27 cellular contexts compared by ENCODE assay signal in genomic region chr20:20472690-20473274, GRCh38.
"Had no signal": no experiment of that assay in that cellular context is flagged by ENCODE, and none has a peak within 500 bp of the region (broad histone marks: within the 10 kb centered on the region; RNA-seq: fewer than 3 reads in every experiment).

No MANE protein-coding gene starts in this region.

- DNase-seq: activated CD4-positive, alpha-beta memory T cell treated with anti-CD3 and anti-CD28 coated beads, Interleukin-2, amount 10 ng/mL, durations not matched to agents 7 days and 5 days; activated CD4-positive, alpha-beta T cell treated with anti-CD3 and anti-CD28 coated beads for 36 hours; activated CD4-positive, alpha-beta T cell treated with anti-CD3 and anti-CD28 coated beads, Interleukin-2, amount 10 ng/mL, durations not matched to agents 24 days and 14 days; activated CD4-positive, alpha-beta T cell treated with anti-CD3 and anti-CD28 coated beads, Interleukin-2, amount 50 U/mL, for 4 hours; activated CD4-positive, CD25-positive, alpha-beta regulatory T cell; activated CD4-positive, CD25-positive, alpha-beta regulatory T cell treated with anti-CD3 and anti-CD28 coated beads, Interleukin-2, amount 50 U/mL, for 72 hours; activated effector memory CD4-positive, alpha-beta T cell treated with anti-CD3 and anti-CD28 coated beads, Interleukin-2, amount 50 U/mL, for 16 hours; activated naive CD4-positive, alpha-beta T cell treated with anti-CD3 and anti-CD28 coated beads for 36 hours; activated naive CD8-positive, alpha-beta T cell treated with anti-CD3 and anti-CD28 coated beads, Interleukin-2, amount 10 ng/mL, durations not matched to agents 7 days and 5 days; activated T-cell treated with anti-CD3 and anti-CD28 coated beads, Interleukin-2, amount 50 U/mL, for 4 hours; amniotic stem cell; brain microvascular endothelial cell; caudate nucleus; cortex of kidney; dermis blood vessel endothelial cell; effector CD4-positive, alpha-beta T cell; effector memory CD8-positive, alpha-beta T cell; erythroblast; foreskin keratinocyte; gastrocnemius medialis; hippocampal formation; T-helper 2 cell had no signal

- H3K9me3 Mint-ChIP-seq: activated CD4-positive, alpha-beta memory T cell treated with anti-CD3 and anti-CD28 coated beads, Interleukin-2, amount 10 ng/mL, durations not matched to agents 7 days and 5 days; activated naive CD4-positive, alpha-beta T cell treated with anti-CD3 and anti-CD28 coated beads for 36 hours; activated naive CD4-positive, alpha-beta T cell treated with anti-CD3 and anti-CD28 coated beads, Interleukin-2, amount 50 U/mL, for 24 hours; activated naive CD8-positive, alpha-beta T cell treated with anti-CD3 and anti-CD28 coated beads, Interleukin-2, amount 10 ng/mL, durations not matched to agents 7 days and 5 days; activated T-cell treated with anti-CD3 and anti-CD28 coated beads, Interleukin-2, amount 50 U/mL, for 4 hours; activated T-helper 17 cell treated with anti-CD3 and anti-CD28 coated beads, Interleukin-2, amount 50 U/mL, for 72 hours; effector memory CD8-positive, alpha-beta T cell had no signal

- H3K4me3 Mint-ChIP-seq: activated CD4-positive, alpha-beta memory T cell treated with anti-CD3 and anti-CD28 coated beads, Interleukin-2, amount 10 ng/mL, durations not matched to agents 7 days and 5 days; activated CD4-positive, alpha-beta T cell treated with anti-CD3 and anti-CD28 coated beads for 36 hours; activated CD4-positive, alpha-beta T cell treated with anti-CD3 and anti-CD28 coated beads, Interleukin-2, amount 10 ng/mL, durations not matched to agents 24 days and 14 days; activated naive CD4-positive, alpha-beta T cell treated with anti-CD3 and anti-CD28 coated beads for 36 hours; activated naive CD4-positive, alpha-beta T cell treated with anti-CD3 and anti-CD28 coated beads, Interleukin-2, amount 50 U/mL, for 24 hours; activated naive CD8-positive, alpha-beta T cell treated with anti-CD3 and anti-CD28 coated beads, Interleukin-2, amount 10 ng/mL, durations not matched to agents 7 days and 5 days; activated T-cell treated with anti-CD3 and anti-CD28 coated beads, Interleukin-2, amount 50 U/mL, for 4 hours; activated T-helper 17 cell treated with anti-CD3 and anti-CD28 coated beads, Interleukin-2, amount 50 U/mL, for 72 hours; effector memory CD8-positive, alpha-beta T cell had no signal

- H3K4me1 Mint-ChIP-seq: activated CD4-positive, alpha-beta memory T cell treated with anti-CD3 and anti-CD28 coated beads, Interleukin-2, amount 10 ng/mL, durations not matched to agents 7 days and 5 days; activated naive CD4-positive, alpha-beta T cell treated with anti-CD3 and anti-CD28 coated beads, Interleukin-2, amount 50 U/mL, for 24 hours had no signal

- ATAC-seq: activated CD4-positive, alpha-beta T cell treated with anti-CD3 and anti-CD28 coated beads for 36 hours; activated T-cell treated with anti-CD3 and anti-CD28 coated beads, Interleukin-2, amount 50 U/mL, for 4 hours; activated T-helper 17 cell treated with anti-CD3 and anti-CD28 coated beads, Interleukin-2, amount 50 U/mL, for 72 hours; effector memory CD8-positive, alpha-beta T cell; foreskin keratinocyte; gastrocnemius medialis had no signal

- H3K27ac Mint-ChIP-seq: activated CD4-positive, alpha-beta memory T cell treated with anti-CD3 and anti-CD28 coated beads, Interleukin-2, amount 10 ng/mL, durations not matched to agents 7 days and 5 days; activated CD4-positive, alpha-beta T cell treated with anti-CD3 and anti-CD28 coated beads for 36 hours; activated naive CD4-positive, alpha-beta T cell treated with anti-CD3 and anti-CD28 coated beads for 36 hours; activated naive CD4-positive, alpha-beta T cell treated with anti-CD3 and anti-CD28 coated beads, Interleukin-2, amount 50 U/mL, for 24 hours; activated naive CD8-positive, alpha-beta T cell treated with anti-CD3 and anti-CD28 coated beads, Interleukin-2, amount 10 ng/mL, durations not matched to agents 7 days and 5 days; activated T-helper 17 cell treated with anti-CD3 and anti-CD28 coated beads, Interleukin-2, amount 50 U/mL, for 72 hours had no signal

- FAIRE-seq: astrocyte, bronchial epithelial cell, colon had no signal

- H3K27me3 Mint-ChIP-seq: activated CD4-positive, alpha-beta T cell treated with anti-CD3 and anti-CD28 coated beads for 36 hours; activated CD4-positive, alpha-beta T cell treated with anti-CD3 and anti-CD28 coated beads, Interleukin-2, amount 10 ng/mL, durations not matched to agents 24 days and 14 days; activated naive CD4-positive, alpha-beta T cell treated with anti-CD3 and anti-CD28 coated beads, Interleukin-2, amount 50 U/mL, for 24 hours; activated naive CD8-positive, alpha-beta T cell treated with anti-CD3 and anti-CD28 coated beads, Interleukin-2, amount 10 ng/mL, durations not matched to agents 7 days and 5 days; activated T-helper 17 cell treated with anti-CD3 and anti-CD28 coated beads, Interleukin-2, amount 50 U/mL, for 72 hours; effector memory CD8-positive, alpha-beta T cell had no signal
